Comparison of ENCODE assay signal across 8 cellular contexts in genomic region chr4:186669159-186669720, GRCh38. TPM values are rescaled to one million over a fixed set of nuclear protein-coding genes. Genes with fewer than 3 reads are reported as not detected.
DNase-seq lines count a peak whose midpoint lies in the region; ATAC-seq, FAIRE-seq and TF ChIP-seq lines count a peak whose summit lies in the region.

No MANE protein-coding gene starts in this region.

- peaks cover 15% of the 10 kb centered on the region for H4K20me1 ChIP-seq in mammary epithelial cell (ENCODE audit: insufficient read depth, low read length)

- H3K36me3 ChIP-seq in mammary epithelial cell (ENCODE audit: insufficient read depth, low read length): peaks cover 18% of the 10 kb centered on the region
- H3K36me3 ChIP-seq in kidney epithelial cell (ENCODE audit: control insufficient read depth, insufficient read depth, low read length): peaks cover 1% of the 10 kb centered on the region

- dilution Hi-C loops in mammary epithelial cell (cut with HindIII; ENCODE audit: low sequenced_read_pairs): no loop called here

- no peak overlapping the region for H3K4me3 Mint-ChIP-seq in activated CD4-positive, alpha-beta memory T cell treated with anti-CD3 and anti-CD28 coated beads, Interleukin-2, amount 10 ng/mL, durations not matched to agents 7 days and 5 days

- peak in 1 of 2 experiments; percentile 38 for DNase-seq in A549 (ENCODE audit: low read depth in 1 of 2, low spot score in 1 of 2)
- DNase-seq in mammary epithelial cell: peak; percentile 85
- no peak for DNase-seq in kidney epithelial cell (ENCODE audit: low read depth)
- DNase-seq in activated CD4-positive, alpha-beta memory T cell treated with anti-CD3 and anti-CD28 coated beads, Interleukin-2, amount 10 ng/mL, durations not matched to agents 7 days and 5 days: no peak
- no peak for DNase-seq in activated CD4-positive, alpha-beta T cell treated with anti-CD3 and anti-CD28 coated beads, Interleukin-2, amount 50 U/mL, for 1 hour

- POLR2A ChIA-PET in A549 (lab: Yijun Ruan, JAX): interaction anchor here (0.9 kb wide), 1 partner anchor 55 kb away, joined by 3 read pairs; the partner anchor contains the start of gene FAT1
- POLR2A ChIA-PET in activated CD4-positive, alpha-beta memory T cell treated with anti-CD3 and anti-CD28 coated beads, Interleukin-2, amount 10 ng/mL, durations not matched to agents 7 days and 5 days (lab: Charles Lee): no interaction called here

- H3K27me3 ChIP-seq in mammary epithelial cell (ENCODE audit: insufficient read depth, low read length): no peaks in the 10 kb centered on the region
- H3K27me3 ChIP-seq in kidney epithelial cell (ENCODE audit: control insufficient read depth, insufficient read depth, low read length): no peaks in the 10 kb centered on the region

- TF ChIP-seq RAD21 in A549 (conservative IDR thresholded peaks at IDR 0.05 in 1 of 2, IDR thresholded peaks at IDR 0.05 in 1 of 2) (peak; percentile 59 to 68), Ishikawa (IDR thresholded peaks at IDR 0.05; ENCODE audit: low read depth) (peak; percentile 46)

- intact Hi-C loops in mammary epithelial cell (cut with micrococcal nuclease): loop anchor here (1.0 kb wide), 1 partner anchor 56 kb away; no protein-coding TSS in a partner anchor

- no peaks in the 10 kb centered on the region for H3K9me3 ChIP-seq in A549
- no peaks in the 10 kb centered on the region for H3K9me3 ChIP-seq in mammary epithelial cell (replicated peaks; ENCODE audit: insufficient read depth, low read length)

- FAIRE-seq in A549 (lab: Jason Lieb, UNC): no peak

- H2AFZ ChIP-seq in mammary epithelial cell (ENCODE audit: low read depth, low read length): no peak overlapping the region

- in situ Hi-C loops in mammary epithelial cell (cut with MboI; ENCODE audit: low sequenced_read_pairs in 2 of 2): no loop called here

- H3K36me3 Mint-ChIP-seq in activated CD4-positive, alpha-beta memory T cell treated with anti-CD3 and anti-CD28 coated beads, Interleukin-2, amount 10 ng/mL, durations not matched to agents 7 days and 5 days (ENCODE audit: low read depth): no peaks in the 10 kb centered on the region

- H3K4me3 ChIP-seq in A549 (no peak overlapping the region), mammary epithelial cell (replicated peaks in 1 of 3; ENCODE audit: insufficient read depth in 1 of 3, low read depth in 2 of 3, low read length in 3 of 3) (no peak overlapping the region), kidney epithelial cell (ENCODE audit: low read depth, low read length) (no peak overlapping the region)

- H3K9ac ChIP-seq in mammary epithelial cell (ENCODE audit: insufficient read depth, low read length): peak overlapping the region; percentile 73

- no TSS peak for BruUV-seq in mammary epithelial cell (replicated peaks; lab: Mats Ljungman, UMichigan)

- 71% methylated on average over 21 of the region's 21 CpGs for WGBS in A549 (ENCODE audit: missing lambda C conversion rate)
- WGBS in mammary epithelial cell (ENCODE audit: low coverage, missing lambda C conversion rate): 22% methylated on average over 10 of the region's 21 CpGs

- peak overlapping the region; percentile 36 to 79; a peak in 4 of 6 replicates for H3K27ac ChIP-seq in A549
- H3K27ac ChIP-seq in mammary epithelial cell (ENCODE audit: insufficient read depth, low read depth, low read length): peak overlapping the region; percentile 85

- ATAC-seq in A549 (peak; percentile 61 to 62; a peak in 4 of 6 replicates), GM18520 (IDR thresholded peaks at IDR 0.05; ENCODE audit: unreplicated experiment) (no peak), GM21367 (IDR thresholded peaks at IDR 0.05; ENCODE audit: unreplicated experiment) (no peak)

- peaks cover 93% of the 10 kb centered on the region for H3K79me2 ChIP-seq in mammary epithelial cell (ENCODE audit: insufficient read depth, low read length)

- CTCF ChIA-PET in A549 (lab: Yijun Ruan, JAX): interaction anchor here (0.6 to 2.2 kb wide), 19 partner anchors 9 to 276 kb away, joined by 3 to 10 read pairs (median 5); partner anchors contain the start of genes FAT1 and MTNR1A
- CTCF ChIA-PET in mammary epithelial cell (lab: Charles Lee; ENCODE audit: low non-redundant PET): no interaction called here
- CTCF ChIA-PET in activated CD4-positive, alpha-beta memory T cell treated with anti-CD3 and anti-CD28 coated beads, Interleukin-2, amount 10 ng/mL, durations not matched to agents 7 days and 5 days (lab: Charles Lee): no interaction called here

- no peak for TF ChIP-seq EP300 in A549 (IDR thresholded peaks at IDR 0.05)
- no peak for TF ChIP-seq EP300 in Ishikawa (IDR thresholded peaks at IDR 0.05; ENCODE audit: borderline replicate concordance)

- no peaks in the 10 kb centered on the region for H3K27me3 Mint-ChIP-seq in activated CD4-positive, alpha-beta memory T cell treated with anti-CD3 and anti-CD28 coated beads, Interleukin-2, amount 10 ng/mL, durations not matched to agents 7 days and 5 days

- TF ChIP-seq POLR2A in A549 (IDR thresholded peaks at IDR 0.05; ENCODE audit: low read length): no peak

- H3K4me1 ChIP-seq in A549: peaks cover 66% of the 10 kb centered on the region
- peaks cover 21% of the 10 kb centered on the region for H3K4me1 ChIP-seq in mammary epithelial cell (ENCODE audit: insufficient read depth, low read length)

- H3K9me3 Mint-ChIP-seq in activated CD4-positive, alpha-beta memory T cell treated with anti-CD3 and anti-CD28 coated beads, Interleukin-2, amount 10 ng/mL, durations not matched to agents 7 days and 5 days: no peaks in the 10 kb centered on the region

- TF ChIP-seq CTCF in A549 (IDR thresholded peaks at IDR 0.05) (peak; percentile 55), mammary epithelial cell (conservative IDR thresholded peaks at IDR 0.05 in 1 of 2, IDR thresholded peaks at IDR 0.05 in 1 of 2; ENCODE audit: extremely low read depth in 1 of 2, insufficient read depth in 1 of 2, low read depth in 1 of 2, low read length in 2 of 2) (peak; percentile 17 to 36), kidney epithelial cell (IDR thresholded peaks at IDR 0.05; ENCODE audit: insufficient read depth, low read length, poor library complexity, severe bottlenecking) (peak; percentile 12)

- peak overlapping the region; percentile 57 for H3K4me2 ChIP-seq in A549
- H3K4me2 ChIP-seq in mammary epithelial cell (ENCODE audit: insufficient read depth, low read depth, low read length): peak overlapping the region; percentile 63

- no peaks in the 10 kb centered on the region for H3K4me1 Mint-ChIP-seq in activated CD4-positive, alpha-beta memory T cell treated with anti-CD3 and anti-CD28 coated beads, Interleukin-2, amount 10 ng/mL, durations not matched to agents 7 days and 5 days

- no peak overlapping the region for H3K27ac Mint-ChIP-seq in activated CD4-positive, alpha-beta memory T cell treated with anti-CD3 and anti-CD28 coated beads, Interleukin-2, amount 10 ng/mL, durations not matched to agents 7 days and 5 days

TF ChIP-seq in A549, 52 proteins besides CTCF, POLR2A, EP300 and RAD21:
- peak; percentile 64 for TF ChIP-seq SMC3 (IDR thresholded peaks at IDR 0.05)
- no peak for TF ChIP-seq GATA3 (IDR thresholded peaks at IDR 0.05; ENCODE audit: borderline replicate concordance)

TF ChIP-seq in Ishikawa, 13 proteins besides CTCF, POLR2A, EP300 and RAD21 (continues in another document):
- TF ChIP-seq YY1 (IDR thresholded peaks at IDR 0.05; ENCODE audit: low read depth): no peak
- TF ChIP-seq REST (IDR thresholded peaks at IDR 0.05; ENCODE audit: low read depth): no peak
- no peak for TF ChIP-seq TEAD4 (IDR thresholded peaks at IDR 0.05)
- no peak for TF ChIP-seq FOXM1 (IDR thresholded peaks at IDR 0.05; ENCODE audit: borderline replicate concordance, low read depth)
- TF ChIP-seq ZBTB7A (IDR thresholded peaks at IDR 0.05; ENCODE audit: low read depth): no peak
- TF ChIP-seq TAF1 (IDR thresholded peaks at IDR 0.05; ENCODE audit: low read depth): no peak
- TF ChIP-seq EGR1 (IDR thresholded peaks at IDR 0.05): no peak
- no peak for TF ChIP-seq TCF12 (IDR thresholded peaks at IDR 0.05; ENCODE audit: low read depth)
- no peak for TF ChIP-seq CEBPB (IDR thresholded peaks at IDR 0.05)
- no peak for TF ChIP-seq NFIC (IDR thresholded peaks at IDR 0.05)

RNA-seq across cellular contexts. Expression of gene FAT1, which starts 54.4 kb away (rescaled TPM):
- polyA plus RNA-seq in A549 (2011; rRNA removed) (177 and 225 TPM in 2 replicates), A549 (2017; fragmentation: RNase III; extraction: RNeasy Plus Mini Kit Qiagen cat#74134 plus additional on column Dnase treatment) (62.2 to 68.5 TPM (median 62.8 TPM) in 3 replicates), mammary epithelial cell (307 TPM)
- 57.1 and 63.7 TPM in 2 replicates for polyA plus RNA-seq in A549 (2012; cell fraction: cytosol; rRNA removed)
- polyA plus RNA-seq in A549 (2012; cell fraction: nucleus; rRNA removed): 201 and 278 TPM in 2 replicates
- 1,227 and 1,657 TPM in 2 replicates for polyA minus RNA-seq in A549 (2011; rRNA and poly(A)+ RNA removed)
- total RNA-seq in mammary epithelial cell (1,000 to 10,000 TPM in 1 of 2 donors, 100 to 1,000 TPM in 1; 773 to 1,267 TPM), kidney epithelial cell (344 and 359 TPM in 2 replicates)
- polyA minus RNA-seq in mammary epithelial cell: 1,946 TPM
- total RNA-seq in activated CD4-positive, alpha-beta memory T cell treated with anti-CD3 and anti-CD28 coated beads, Interleukin-2, amount 10 ng/mL, durations not matched to agents 7 days and 5 days: under 1 TPM; 0.03 TPM

Comparison
In these comparisons a context has a peak if more than half of its experiments do, and no peak if none do; other contexts are left out.
1. ATAC-seq: peak in A549 (2 of 2); none in GM18520 (single experiment) and GM21367 (single experiment).
2. RNA of gene FAT1, which starts 54.4 kb away (total RNA-seq): 773 to 1,267 TPM in mammary epithelial cell and 344 to 359 TPM in kidney epithelial cell; 0.03 TPM in activated CD4-positive, alpha-beta memory T cell treated with anti-CD3 and anti-CD28 coated beads, Interleukin-2, amount 10 ng/mL, durations not matched to agents 7 days and 5 days; every median in the first group is over 100 times any median in the second.
3. Peak in every context shown above with its lines, with median percentiles within 50 percentile points of each other: CTCF ChIP-seq.